ENCODE assay signal across 28 cellular contexts in genomic region chr17:603405-604193, GRCh38.
A peak's percentile ranks its signal among the peaks of the same experiment; 100 is the strongest.
DNase-seq lines count a peak whose midpoint lies in the region; ATAC-seq and TF ChIP-seq lines count a peak whose summit lies in the region.
"Had no signal": no experiment of that assay in that cellular context is flagged by ENCODE, and none has a peak within 500 bp of the region (broad histone marks: within the 10 kb centered on the region; RNA-seq: fewer than 3 reads in every experiment).

No MANE protein-coding gene starts in this region.

- peaks cover 4% of the 10 kb centered on the region for H3K36me3 ChIP-seq in H7 (replicated peaks; ENCODE audit: control insufficient read depth, insufficient read depth, low read length)
- no peaks in the 10 kb centered on the region for H3K36me3 ChIP-seq in neutrophil
- H3K36me3 ChIP-seq: ovary had no signal

- no peaks in the 10 kb centered on the region for H3K9me3 ChIP-seq in neutrophil
- H3K9me3 ChIP-seq: ovary, tibial nerve had no signal

- H3K36me3 Mint-ChIP-seq in stimulated activated naive B cell treated with anti-CD40 and anti-IgM and Interleukin-4, amounts not matched to agents 10 μg/mL and 1 μg/mL and 100 μg/mL, for 72 hours: peaks cover 38 to 51% of the 10 kb centered on the region in 2 donors

- H3K27me3 Mint-ChIP-seq in stimulated activated naive B cell treated with anti-CD40 and anti-IgM and Interleukin-4, amounts not matched to agents 10 μg/mL and 1 μg/mL and 100 μg/mL, for 72 hours: no peaks in the 10 kb centered on the region
- H3K27me3 Mint-ChIP-seq: IgD-negative memory B cell had no signal

- peaks cover 46 to 49% of the 10 kb centered on the region in 2 experiments for H3K4me1 ChIP-seq in neutrophil (ENCODE audit: control insufficient read depth in 1 of 2, insufficient read depth in 1 of 2, low read depth in 1 of 2, low read length in 1 of 2)

- H3K27ac ChIP-seq in neutrophil: peak overlapping the region; percentile 87
- H3K27ac ChIP-seq: C4-2B, cardiac muscle cell, ovary, tibial nerve had no signal

- intact Hi-C loops in left colon (cut with DNase I, micrococcal nuclease): no loop called here

- no peak overlapping the region for H3K4me3 Mint-ChIP-seq in stimulated activated naive B cell treated with anti-CD40 and anti-IgM and Interleukin-4, amounts not matched to agents 10 μg/mL and 1 μg/mL and 100 μg/mL, for 72 hours
- H3K4me3 Mint-ChIP-seq: activated T-cell treated with anti-CD3 and anti-CD28 coated beads, Interleukin-2, amount 50 U/mL, for 72 hours; endodermal cell; IgD-negative memory B cell had no signal

- TF ChIP-seq CTCF in fibroblast of villous mesenchyme (IDR thresholded peaks at IDR 0.05; ENCODE audit: insufficient read depth, low read depth, low read length) (no peak), neutrophil (IDR thresholded peaks at IDR 0.05) (no peak)

- H3K4me3 ChIP-seq in H7 (ENCODE audit: insufficient read depth, low read depth, low read length): no peak overlapping the region
- H3K4me3 ChIP-seq in fibroblast of villous mesenchyme (ENCODE audit: low read depth, low read length): no peak overlapping the region
- H3K4me3 ChIP-seq in neutrophil (ENCODE audit: low read depth in 1 of 2, low read length in 1 of 2): no peak overlapping the region
- H3K4me3 ChIP-seq: cardiac muscle cell, GM12878, ovary, tibial nerve had no signal

- no peak overlapping the region for H3K27ac Mint-ChIP-seq in stimulated activated naive B cell treated with anti-CD40 and anti-IgM and Interleukin-4, amounts not matched to agents 10 μg/mL and 1 μg/mL and 100 μg/mL, for 72 hours
- H3K27ac Mint-ChIP-seq: activated T-cell treated with anti-CD3 and anti-CD28 coated beads, Interleukin-2, amount 50 U/mL, for 72 hours; endodermal cell; IgD-negative memory B cell had no signal

- H3K9me3 Mint-ChIP-seq in stimulated activated naive B cell treated with anti-CD40 and anti-IgM and Interleukin-4, amounts not matched to agents 10 μg/mL and 1 μg/mL and 100 μg/mL, for 72 hours: no peaks in the 10 kb centered on the region
- H3K9me3 Mint-ChIP-seq: activated T-cell treated with anti-CD3 and anti-CD28 coated beads, Interleukin-2, amount 50 U/mL, for 72 hours; IgD-negative memory B cell had no signal

- DNase-seq in H7 (peak; percentile 0), OCI-M1 (lab: John Stamatoyannopoulos, UW) (peak; percentile 66), fibroblast of villous mesenchyme (ENCODE audit: low read depth) (peak; percentile 87), HT-29 (ENCODE audit: low spot score) (no peak), left colon (no peak), NCI-H1436 treated with DMSO at 0.1 percent for 48 hours (lab: John Stamatoyannopoulos, UW) (no peak)
- DNase-seq in stimulated activated naive B cell treated with anti-CD40 and anti-IgM and Interleukin-4, amounts not matched to agents 10 μg/mL and 1 μg/mL and 100 μg/mL, for 72 hours: no peak
- DNase-seq: activated CD4-positive, alpha-beta T cell treated with anti-CD3 and anti-CD28 coated beads for 4 hours; activated naive CD4-positive, alpha-beta T cell treated with Interleukin-2 at 50 U/mL for 16 hours; activated T-cell treated with anti-CD3 and anti-CD28 coated beads, Interleukin-2, amount 50 U/mL, for 72 hours; amniotic stem cell; Calu3; cortex of kidney; endodermal cell; HCEC 1CT; NCI-H1417 treated with DMSO at 0.1 percent for 48 hours; ovary; right cardiac atrium; SHP77; stimulated activated CD4-positive, alpha-beta T cell treated with anti-CD3 and anti-CD28 coated beads, Interleukin-12 subunit alpha, Interleukin-12 subunit beta, amount 100 ng/mL, for 4 hours; stimulated activated CD4-positive, alpha-beta T cell treated with anti-CD3 and anti-CD28 coated beads, Interleukin-4, amount 100 ng/mL, for 24 hours; stimulated activated naive CD4-positive, alpha-beta T cell treated with Interleukin-2 at 50 U/mL for 16 hours had no signal

- H3K4me1 Mint-ChIP-seq in stimulated activated naive B cell treated with anti-CD40 and anti-IgM and Interleukin-4, amounts not matched to agents 10 μg/mL and 1 μg/mL and 100 μg/mL, for 72 hours: peaks cover 0 to 2% of the 10 kb centered on the region in 2 donors
- H3K4me1 Mint-ChIP-seq: endodermal cell had no signal

- no peak for ATAC-seq in stimulated activated naive B cell treated with anti-CD40 and anti-IgM and Interleukin-4, amounts not matched to agents 10 μg/mL and 1 μg/mL and 100 μg/mL, for 72 hours (replicated peaks)
- no peak for ATAC-seq in left colon
- ATAC-seq: activated T-cell treated with anti-CD3 and anti-CD28 coated beads, Interleukin-2, amount 50 U/mL, for 72 hours; GM12878; right cardiac atrium had no signal

- H3K27me3 ChIP-seq in H7 (ENCODE audit: control insufficient read depth, insufficient read depth, low read length) (no peaks in the 10 kb centered on the region), neutrophil (no peaks in the 10 kb centered on the region)
- H3K27me3 ChIP-seq: cardiac muscle cell, ovary, tibial nerve had no signal

Comparison
In these comparisons a context has a peak if more than half of its experiments do, and no peak if none do; other contexts are left out.
1. DNase-seq: peak in H7 (single experiment), OCI-M1 (single experiment) and fibroblast of villous mesenchyme (single experiment); none in HT-29 (single experiment), stimulated activated naive B cell treated with anti-CD40 and anti-IgM and Interleukin-4, amounts not matched to agents 10 μg/mL and 1 μg/mL and 100 μg/mL, for 72 hours (single experiment), left colon (0 of 2) and NCI-H1436 treated with DMSO at 0.1 percent for 48 hours (single experiment).